11 cellular contexts compared by ENCODE assay signal in the genomic region with DNA sequence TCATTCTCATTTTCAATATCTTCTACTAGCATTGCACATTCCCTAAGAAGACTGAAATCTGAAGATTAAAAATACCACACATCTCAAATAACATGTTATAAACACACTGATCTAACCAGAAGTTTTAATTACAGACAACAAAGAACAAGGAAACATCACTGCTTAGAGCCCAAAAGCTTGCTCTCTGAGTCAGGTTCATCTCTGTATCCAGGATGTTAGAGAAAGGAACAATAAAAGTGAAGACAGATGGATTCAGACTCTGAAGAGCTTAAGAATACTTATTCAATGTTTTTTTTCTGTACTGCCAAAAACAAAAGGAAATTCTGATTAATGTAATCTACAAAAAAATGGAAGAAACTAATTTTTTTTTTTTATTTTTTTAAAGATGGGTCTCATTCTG.
"Had no signal": no experiment of that assay in that cellular context is flagged by ENCODE, and none has a peak within 500 bp of the region (broad histone marks: within the 10 kb centered on the region; RNA-seq: fewer than 3 reads in every experiment).

No MANE protein-coding gene starts in this region.

- H3K4me3 ChIP-seq: thyroid gland, uterus had no signal

- H3K4me1 ChIP-seq: uterus had no signal

- H3K9me3 ChIP-seq: thyroid gland, uterus had no signal

- H3K27me3 ChIP-seq: thyroid gland, uterus had no signal

- H3K27ac ChIP-seq: thyroid gland, uterus had no signal

- DNase-seq: activated CD4-positive, CD25-positive, alpha-beta regulatory T cell; activated CD8-positive, alpha-beta memory T cell treated with anti-CD3 and anti-CD28 coated beads, Interleukin-2, amount 10 ng/mL, durations not matched to agents 7 days and 5 days; activated gamma-delta T cell treated with Interleukin-2 at 50 U/mL for 16 hours; activated naive CD8-positive, alpha-beta T cell treated with anti-CD3 and anti-CD28 coated beads, Interleukin-2, amount 10 ng/mL, durations not matched to agents 7 days and 5 days; activated T-cell treated with anti-CD3 and anti-CD28 coated beads, Interleukin-2, amount 50 U/mL, for 4 hours; anterior cingulate cortex; kidney; left ventricle myocardium superior; mesenchymal stem cell; thyroid gland; uterus had no signal

- H3K36me3 ChIP-seq: uterus had no signal
